ENCODE assay signal across 1 cellular context in genomic region chr2:224027070-224027469, GRCh38.
A peak's percentile ranks its signal among the peaks of the same experiment; 100 is the strongest.
TF ChIP-seq lines count a peak whose summit lies in the region.

No MANE protein-coding gene starts in this region.

TF ChIP-seq in H1, 55 proteins besides CTCF, POLR2A, EP300 and RAD21:
- TF ChIP-seq SIN3A (conservative IDR thresholded peaks at IDR 0.05 in 1 of 2, IDR thresholded peaks at IDR 0.05 in 1 of 2; ENCODE audit: low read depth in 1 of 2, low read length in 2 of 2), result peak; percentile 79 to 94
- TF ChIP-seq POU5F1 (IDR thresholded peaks at IDR 0.05; ENCODE audit: low read depth, low read length), result peak; percentile 91
- TF ChIP-seq CEBPB (IDR thresholded peaks at IDR 0.05; ENCODE audit: low read depth, low read length), result 0 out of 2 replicates have a peak, but pooled peaks have one; percentile 2
- TF ChIP-seq USF2 (IDR thresholded peaks at IDR 0.05; ENCODE audit: low read length), result 0 out of 2 replicates have a peak, but pooled peaks have one; percentile 38
- TF ChIP-seq YY1 (IDR thresholded peaks at IDR 0.05; ENCODE audit: low read depth, low read length), result peak; percentile 73; the same call in 1 of the 2 replicates
- peak; percentile 76 for TF ChIP-seq MAX (IDR thresholded peaks at IDR 0.05)
- peak; percentile 76 for TF ChIP-seq SP1 (IDR thresholded peaks at IDR 0.05; ENCODE audit: low read depth, low read length)
- no peak for TF ChIP-seq RBBP5 (IDR thresholded peaks at IDR 0.05; ENCODE audit: borderline replicate concordance, low read depth, low read length)
- TF ChIP-seq TEAD4 (IDR thresholded peaks at IDR 0.05; ENCODE audit: low read depth, low read length), result peak; percentile 53
- TF ChIP-seq GABPA (IDR thresholded peaks at IDR 0.05; ENCODE audit: borderline replicate concordance, insufficient read depth, low read length), result no peak
- TF ChIP-seq NANOG (IDR thresholded peaks at IDR 0.05; ENCODE audit: insufficient read depth, low read depth, low read length, poor library complexity, severe bottlenecking), result peak; percentile 99
- no peak; the same call in 1 of the 2 replicates for TF ChIP-seq JUND (IDR thresholded peaks at IDR 0.05; ENCODE audit: low read length)
TF ChIP-seq in H1: peak in this region for 9.
